Comparison of ENCODE assay signal across 1 cellular context in the genomic region with DNA sequence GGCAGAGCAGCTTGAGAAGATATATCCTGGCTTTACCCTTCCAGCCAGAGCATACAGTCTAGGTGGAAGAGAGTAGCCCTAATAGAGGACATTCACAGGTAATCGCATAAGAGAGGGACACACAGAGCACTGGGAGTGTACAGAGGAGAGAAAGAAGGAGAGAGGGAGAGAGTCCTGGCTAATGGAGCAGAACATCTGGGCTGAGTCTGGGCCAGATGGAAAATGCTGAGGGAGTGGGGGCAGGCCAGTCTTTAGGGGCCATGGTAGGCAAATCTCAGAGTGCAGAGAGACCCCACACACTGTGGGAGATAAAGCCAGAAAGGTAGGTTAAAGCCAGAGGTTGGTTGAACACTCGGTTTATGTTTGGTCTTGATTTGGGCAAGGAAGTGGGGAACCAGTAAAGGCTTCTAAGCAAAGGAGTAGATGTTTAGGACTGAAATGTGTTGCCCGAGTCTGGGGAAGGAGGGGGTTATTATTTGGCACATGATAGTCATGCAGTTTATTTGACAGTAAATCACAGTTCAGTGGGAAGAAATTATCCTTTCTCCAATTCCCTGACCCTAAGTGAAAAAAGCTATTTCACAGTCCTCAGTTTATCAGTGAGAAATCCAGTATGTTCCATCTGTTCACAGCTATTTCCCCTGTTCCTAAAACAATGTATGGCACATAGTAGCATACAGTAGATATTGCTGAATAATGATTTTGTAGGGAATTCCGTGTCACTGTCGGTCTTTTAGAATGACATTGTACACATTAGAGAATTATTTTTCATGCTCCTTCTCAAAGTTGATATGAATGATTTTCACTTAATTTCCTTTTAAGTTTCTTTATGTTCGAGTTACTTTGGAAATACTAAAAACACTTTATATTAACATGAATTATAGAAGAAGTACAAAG.
TF ChIP-seq lines count a peak whose summit lies in the region.

No MANE protein-coding gene starts in this region.

TF ChIP-seq in IMR-90, 13 proteins besides CTCF, POLR2A, EP300 and RAD21:
- peak; percentile 40; the same call in 1 of the 2 replicates for TF ChIP-seq MAFK (IDR thresholded peaks at IDR 0.05; ENCODE audit: low read depth, low read length)
- TF ChIP-seq CEBPB (IDR thresholded peaks at IDR 0.05; ENCODE audit: low read depth, low read length), result no peak
- TF ChIP-seq, protein P1, sequence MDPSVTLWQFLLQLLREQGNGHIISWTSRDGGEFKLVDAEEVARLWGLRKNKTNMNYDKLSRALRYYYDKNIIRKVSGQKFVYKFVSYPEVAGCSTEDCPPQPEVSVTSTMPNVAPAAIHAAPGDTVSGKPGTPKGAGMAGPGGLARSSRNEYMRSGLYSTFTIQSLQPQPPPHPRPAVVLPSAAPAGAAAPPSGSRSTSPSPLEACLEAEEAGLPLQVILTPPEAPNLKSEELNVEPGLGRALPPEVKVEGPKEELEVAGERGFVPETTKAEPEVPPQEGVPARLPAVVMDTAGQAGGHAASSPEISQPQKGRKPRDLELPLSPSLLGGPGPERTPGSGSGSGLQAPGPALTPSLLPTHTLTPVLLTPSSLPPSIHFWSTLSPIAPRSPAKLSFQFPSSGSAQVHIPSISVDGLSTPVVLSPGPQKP (IDR thresholded peaks at IDR 0.05; ENCODE audit: borderline replicate concordance, low read depth, low read length), result no peak
